In genomic region chr4:154023671-154024070, GRCh38 we compare ENCODE assay signal across 8 cellular contexts.
DNase-seq lines count a peak whose midpoint lies in the region; ATAC-seq, FAIRE-seq and TF ChIP-seq lines count a peak whose summit lies in the region.
"Not testable (repeated sequence)": the region's sequence is repeated elsewhere in the genome, so short reads cannot be mapped to it uniquely, and the experiment has no call there.

No MANE protein-coding gene starts in this region.

- intact Hi-C loops in K562 (cut with micrococcal nuclease) = loop anchor here (1.0 to 5.0 kb wide), 2 partner anchors 237 to 251 kb away; no protein-coding TSS in a partner anchor
- intact Hi-C loops in right lobe of liver (cut with DNase I) = not testable (repeated sequence)

- not testable (repeated sequence) for H4K20me1 ChIP-seq in GM23338 (replicated peaks; ENCODE audit: insufficient read depth); OCI-LY3 (ENCODE audit: insufficient read depth, low read length); K562 (replicated peaks; ENCODE audit: control insufficient read depth, insufficient read depth, low read length)

- not testable (repeated sequence) for H3K36me3 ChIP-seq in GM23338 (ENCODE audit: insufficient read depth); OCI-LY3 (replicated peaks; ENCODE audit: low read depth, low read length); K562 (ENCODE audit: control insufficient read depth, insufficient read depth, low read length); right lobe of liver

- DNase-seq in Ammon's horn (ENCODE audit: low spot score) = peak; percentile 16
- DNase-seq in GM23338 (ENCODE audit: low spot score); K562 (ENCODE audit: extremely low read depth in 1 of 4, low spot score in 3 of 4); glutamatergic neuron: not testable (repeated sequence)
- DNase-seq in cerebellar cortex (ENCODE audit: low spot score) = peak; percentile 44
- DNase-seq in right lobe of liver = peak; percentile 61 to 92 (median 79)

- not testable (repeated sequence) for H3K9me2 ChIP-seq in GM23338 (ENCODE audit: insufficient read depth)

- not testable (repeated sequence) for TF ChIP-seq POLR2A in K562 (conservative IDR thresholded peaks at IDR 0.05)
- TF ChIP-seq POLR2A in right lobe of liver (IDR thresholded peaks at IDR 0.05) = peak; percentile 53

- BruUV-seq in K562 (replicated peaks; lab: Mats Ljungman, UMichigan) = not testable (repeated sequence)

- WGBS in K562 (ENCODE audit: insufficient coverage, low coverage, missing lambda C conversion rate) = 8% methylated on average over 14 of the region's 15 CpGs
- 23% methylated on average over 6 of the region's 15 CpGs for WGBS in right lobe of liver (ENCODE audit: insufficient coverage, low coverage, low lambda C conversion rate, missing lambda C conversion rate)

- not testable (repeated sequence) for H3K4me3 Mint-ChIP-seq in GM23338; glutamatergic neuron (ENCODE audit: unreplicated experiment); nephron

- not testable (repeated sequence) for H3F3A ChIP-seq in GM23338 (replicated peaks; ENCODE audit: low read depth)

- H3K4me3 ChIP-seq in GM23338; OCI-LY3 (ENCODE audit: low read length); K562; right lobe of liver: not testable (repeated sequence)

- H3K27me3 ChIP-seq in GM23338 (ENCODE audit: insufficient read depth); OCI-LY3 (ENCODE audit: low read depth, low read length); K562 (ENCODE audit: control insufficient read depth in 2 of 2, insufficient read depth in 2 of 2, low read length in 2 of 2); right lobe of liver: not testable (repeated sequence)

- H3K4me1 Mint-ChIP-seq in GM23338 (peaks cover 21% of the 10 kb centered on the region), nephron (peaks cover 34% of the 10 kb centered on the region)
- H3K4me1 Mint-ChIP-seq in glutamatergic neuron (ENCODE audit: low read depth, unreplicated experiment) = not testable (repeated sequence)

- CTCF ChIA-PET in K562 (lab: Yijun Ruan, JAX; ENCODE audit: low intra/inter-chr PET ratio) = not testable (repeated sequence)

- not testable (repeated sequence) for H3K4me2 ChIP-seq in GM23338
- H3K4me2 ChIP-seq in OCI-LY3 (ENCODE audit: low read length) = 0 out of 2 replicates have a peak overlapping the region, but pooled peaks have one; percentile 17
- H3K4me2 ChIP-seq in K562 (ENCODE audit: insufficient read depth, low read length) = peak overlapping the region; percentile 37; the same call in 1 of the 2 replicates

- peaks cover 11% of the 10 kb centered on the region; the same call in 1 of the 2 replicates for H3K4me1 ChIP-seq in GM23338 (ENCODE audit: insufficient read depth)
- peaks cover 14% of the 10 kb centered on the region for H3K4me1 ChIP-seq in OCI-LY3 (ENCODE audit: low read length)
- not testable (repeated sequence) for H3K4me1 ChIP-seq in K562 (replicated peaks in 1 of 2; ENCODE audit: control insufficient read depth in 2 of 2, insufficient read depth in 2 of 2, low read length in 2 of 2); right lobe of liver

- TF ChIP-seq EP300 in K562 (IDR thresholded peaks at IDR 0.05; ENCODE audit: low read length) = not testable (repeated sequence)

- not testable (repeated sequence) for H3K27ac ChIP-seq in GM23338 (ENCODE audit: low read depth); OCI-LY3 (ENCODE audit: low read length); K562 (ENCODE audit: extremely low read depth, low read depth, low read length); right lobe of liver

- POLR2A ChIA-PET in K562 (lab: Yijun Ruan, JAX) = not testable (repeated sequence)

- not testable (repeated sequence) for H3K27me3 Mint-ChIP-seq in GM23338 (ENCODE audit: insufficient read depth, low read depth, poor library complexity); glutamatergic neuron (ENCODE audit: unreplicated experiment); nephron (ENCODE audit: low read depth)

- not testable (repeated sequence) for H3K27ac Mint-ChIP-seq in GM23338
- peak overlapping the region; percentile 17 for H3K27ac Mint-ChIP-seq in glutamatergic neuron (ENCODE audit: unreplicated experiment)
- H3K27ac Mint-ChIP-seq in nephron = peak overlapping the region in 2 of 3 experiments; percentile 83 to 86

- not testable (repeated sequence) for TF ChIP-seq CTCF in GM23338 (conservative IDR thresholded peaks at IDR 0.05; ENCODE audit: low read depth in 2 of 2); OCI-LY3 (IDR thresholded peaks at IDR 0.05; ENCODE audit: low read depth, low read length); K562 (IDR thresholded peaks at IDR 0.05 in 2 of 3, conservative IDR thresholded peaks at IDR 0.05 in 1 of 3; ENCODE audit: insufficient read depth in 2 of 3, low read depth in 1 of 3, low read length in 3 of 3); glutamatergic neuron (IDR thresholded peaks at IDR 0.05; ENCODE audit: partially characterized antibody, unreplicated experiment); right lobe of liver (IDR thresholded peaks at IDR 0.05); nephron (IDR thresholded peaks at IDR 0.05; ENCODE audit: unreplicated experiment in 3 of 3)

- not testable (repeated sequence) for H3K36me3 Mint-ChIP-seq in GM23338 (ENCODE audit: low read depth); glutamatergic neuron (ENCODE audit: unreplicated experiment); nephron (ENCODE audit: low read depth)

- H3K79me2 ChIP-seq in GM23338 (replicated peaks; ENCODE audit: insufficient read depth); OCI-LY3 (ENCODE audit: low read length); K562 (ENCODE audit: control insufficient read depth, insufficient read depth, low read length): not testable (repeated sequence)

- not testable (repeated sequence) for TF ChIP-seq RAD21 in K562 (CRISPR knock-in tag; conservative IDR thresholded peaks at IDR 0.05 in 1 of 2, IDR thresholded peaks at IDR 0.05 in 1 of 2)

- not testable (repeated sequence) for H3K9me1 ChIP-seq in K562 (ENCODE audit: control insufficient read depth, insufficient read depth, low read length)

- H2AFZ ChIP-seq in GM23338 (peak overlapping the region; percentile 85), OCI-LY3 (ENCODE audit: low read depth, low read length) (peak overlapping the region; percentile 48; the same call in 1 of the 2 replicates), K562 (ENCODE audit: low read depth, low read length) (peak overlapping the region; percentile 78)

- H3K9me3 Mint-ChIP-seq in GM23338; glutamatergic neuron (ENCODE audit: unreplicated experiment); nephron: not testable (repeated sequence)

- not testable (repeated sequence) for H3K9ac ChIP-seq in OCI-LY3 (ENCODE audit: low read length)
- peak overlapping the region in 1 of 2 experiments; percentile 68; a peak in 2 of 4 replicates for H3K9ac ChIP-seq in K562 (ENCODE audit: insufficient read depth in 1 of 2, low read depth in 2 of 2, low read length in 2 of 2)

- ATAC-seq in GM23338 (peak; percentile 25; the same call in 2 of the 3 replicates), K562 (peak; percentile 59), right lobe of liver (peak; percentile 72 to 99 (median 96))

- FAIRE-seq in K562 (lab: Jason Lieb, UNC) = not testable (repeated sequence)

- H3K9me3 ChIP-seq in OCI-LY3 (ENCODE audit: insufficient read depth, low read length); K562 (replicated peaks; ENCODE audit: control insufficient read depth, insufficient read depth, low read depth, low read length); right lobe of liver: not testable (repeated sequence)

- in situ Hi-C loops in K562 (cut with MboI) = not testable (repeated sequence)

Comparison
In these comparisons a context has a peak if more than half of its experiments do, and no peak if none do; other contexts are left out.
1. ATAC-seq: peak in every context shown above with its lines; median percentile 96 in right lobe of liver; 59 in K562; 25 in GM23338.